ENCODE assay signal across 8 cellular contexts in genomic region chr5:98927242-98927987, GRCh38. TPM values are rescaled to one million over a fixed set of nuclear protein-coding genes. Genes with fewer than 3 reads are reported as not detected.
DNase-seq lines count a peak whose midpoint lies in the region; ATAC-seq and TF ChIP-seq lines count a peak whose summit lies in the region.

No MANE protein-coding gene starts in this region.

- in situ Hi-C loops in transverse colon (cut with MboI; ENCODE audit: low pct_ligation_motif_present in 1 of 4, low pct_unique_long_range_greater_than_20kb in 1 of 4, low sequenced_read_pairs in 3 of 4) = no loop called here

- H3K27me3 ChIP-seq in ovary = no peaks in the 10 kb centered on the region
- H3K27me3 ChIP-seq in transverse colon = no peaks in the 10 kb centered on the region

- H3K4me3 ChIP-seq in fibroblast of the aortic adventitia (ENCODE audit: low read depth, low read length) (peak overlapping the region; percentile 83), ovary (peak overlapping the region; percentile 62), transverse colon (peak overlapping the region; percentile 79 to 97 (median 84))

- TF ChIP-seq EP300 in ovary (IDR thresholded peaks at IDR 0.05) = no peak
- TF ChIP-seq EP300 in transverse colon (IDR thresholded peaks at IDR 0.05; ENCODE audit: low read depth) = no peak

- H3K9me3 ChIP-seq in ovary (no peaks in the 10 kb centered on the region), transverse colon (no peaks in the 10 kb centered on the region)

- intact Hi-C loops in ovary (cut with DNase I) (loop anchor here in 1 of 4 donors (5.0 kb wide), 1 partner anchor 155 kb away; the partner anchor contains the start of gene RGMB), transverse colon (cut with DNase I; ENCODE audit: low total_unique reads) (no loop called here)

- 0 to 1% (median 0%) methylated on average over 14 of the region's 14 CpGs for WGBS in ovary, 3 donors
- 1% methylated on average over 13 to 14 of the region's 14 CpGs for WGBS in transverse colon (ENCODE audit: low coverage in 1 of 2), 2 donors

- TF ChIP-seq CTCF in fibroblast of the aortic adventitia (IDR thresholded peaks at IDR 0.05; ENCODE audit: insufficient read depth, low read length) (no peak), ovary (IDR thresholded peaks at IDR 0.05) (no peak), transverse colon (IDR thresholded peaks at IDR 0.05) (no peak)

- peak; percentile 9 for ATAC-seq in HG02759 (IDR thresholded peaks at IDR 0.05; ENCODE audit: unreplicated experiment)

- peak; percentile 60 for TF ChIP-seq POLR2A in ovary (IDR thresholded peaks at IDR 0.05)
- TF ChIP-seq POLR2A in transverse colon (IDR thresholded peaks at IDR 0.05) = peak; percentile 66

- H3K27ac ChIP-seq in ovary = peak overlapping the region; percentile 100
- peak overlapping the region; percentile 96 to 99 (median 99) for H3K27ac ChIP-seq in transverse colon

- H3K4me1 ChIP-seq in ovary (ENCODE audit: insufficient read depth) = no peaks in the 10 kb centered on the region
- H3K4me1 ChIP-seq in transverse colon = peaks cover 15 to 43% (median 26%) of the 10 kb centered on the region in 4 donors

- DNase-seq in NCI-H1105 treated with DMSO at 0.1 percent for 48 hours (lab: John Stamatoyannopoulos, UW) (peak; percentile 14), NCI-H1105 (lab: John Stamatoyannopoulos, UW) (no peak), NOMO-1 treated with dmso at 0.1 percent for 144 hours (lab: John Stamatoyannopoulos, UW; ENCODE audit: unreplicated experiment) (peak; percentile 11), activated T-helper 1 cell treated with Interleukin-2 at 50 U/mL for 16 hours (ENCODE audit: low read depth) (peak; percentile 35), fibroblast of the aortic adventitia (ENCODE audit: low read depth) (peak; percentile 64), ovary (peak; percentile 51 to 67 (median 56)), transverse colon (peak; percentile 59)

- H3K36me3 ChIP-seq in ovary (no peaks in the 10 kb centered on the region), transverse colon (peaks cover 0 to 29% (median 7%) of the 10 kb centered on the region in 4 donors)

RNA-seq across cellular contexts. Expression of gene CHD1, which starts 1.4 kb away (rescaled TPM):
- total RNA-seq in fibroblast of the aortic adventitia (ENCODE audit: low replicate concordance) (44.4 and 45.2 TPM in 2 replicates), ovary (10 to 100 TPM; 35.4 to 75.8 (median 48.7) TPM), transverse colon (10 to 100 TPM; 45.6 to 95.7 (median 53.0) TPM)
- 10 to 100 TPM; 19.6 to 25.2 TPM for polyA plus RNA-seq in ovary
